In genomic region chr2:196074631-196075030, GRCh38 we compare ENCODE assay signal across 25 cellular contexts. TPM values are rescaled to one million over a fixed set of nuclear protein-coding genes. Genes with fewer than 3 reads are reported as not detected.
"Had no signal": no experiment of that assay in that cellular context is flagged by ENCODE, and none has a peak within 500 bp of the region (broad histone marks: within the 10 kb centered on the region; RNA-seq: fewer than 3 reads in every experiment).

No MANE protein-coding gene starts in this region.

- H3K27ac ChIP-seq: colonic mucosa, esophagus squamous epithelium, gastrocnemius medialis, left lung, pancreas, right lobe of liver, thyroid gland had no signal

- H3K27me3 ChIP-seq: colonic mucosa, esophagus squamous epithelium, gastrocnemius medialis, left lung, pancreas, right lobe of liver, thyroid gland had no signal

- H3K27ac Mint-ChIP-seq: progenitor cell of endocrine pancreas, type B pancreatic cell had no signal

- H3K4me3 ChIP-seq: colonic mucosa, esophagus squamous epithelium, gastrocnemius medialis, left lung, pancreas, right lobe of liver, smooth muscle cell, thyroid gland had no signal

- H3K36me3 ChIP-seq: colonic mucosa, esophagus squamous epithelium, gastrocnemius medialis, left lung, pancreas, right lobe of liver, thyroid gland had no signal

- ATAC-seq: gastrocnemius medialis; left cardiac atrium; left lung; naive thymus-derived CD8-positive, alpha-beta T cell; pancreas; right lobe of liver; stimulated activated naive CD8-positive, alpha-beta T cell treated with anti-CD3 and anti-CD28 coated beads, Interleukin-15, amount 100 ng/mL, for 72 hours had no signal

- H3K4me2 ChIP-seq: smooth muscle cell had no signal

- H3K9me3 ChIP-seq: colonic mucosa, esophagus squamous epithelium, gastrocnemius medialis, left lung, pancreas, right lobe of liver, thyroid gland had no signal

- H3K27me3 Mint-ChIP-seq: dendritic cell treated with granulocyte-macrophage colony-stimulating factor and Interleukin-4, amounts not matched to agents 40 ng/mL and 50 ng/mL, for 4 days; naive thymus-derived CD8-positive, alpha-beta T cell; progenitor cell of endocrine pancreas; stimulated activated naive CD8-positive, alpha-beta T cell treated with anti-CD3 and anti-CD28 coated beads, Interleukin-15, amount 100 ng/mL, for 72 hours; type B pancreatic cell had no signal

- H3K4me3 Mint-ChIP-seq: dendritic cell treated with granulocyte-macrophage colony-stimulating factor and Interleukin-4, amounts not matched to agents 40 ng/mL and 50 ng/mL, for 4 days; naive thymus-derived CD8-positive, alpha-beta T cell; stimulated activated naive CD8-positive, alpha-beta T cell treated with anti-CD3 and anti-CD28 coated beads, Interleukin-15, amount 100 ng/mL, for 72 hours; type B pancreatic cell had no signal

- H3K36me3 Mint-ChIP-seq: naive thymus-derived CD8-positive, alpha-beta T cell; type B pancreatic cell had no signal

- DNase-seq: colonic mucosa; effector CD8-positive, alpha-beta T cell; erythroblast; esophagus squamous epithelium; gastrocnemius medialis; head of caudate nucleus; left cardiac atrium; left lung; mesendoderm; midbrain; naive thymus-derived CD8-positive, alpha-beta T cell; occipital lobe; pancreas; right lobe of liver; stimulated activated CD4-positive, alpha-beta T cell treated with anti-CD3 and anti-CD28 coated beads, Interleukin-12 subunit alpha, Interleukin-12 subunit beta, amount 100 ng/mL, for 4 hours; stimulated activated CD4-positive, alpha-beta T cell treated with anti-CD3 and anti-CD28 coated beads, Interleukin-1b, Interleukin-23, amount 100 ng/mL, for 48 hours; stimulated activated CD4-positive, alpha-beta T cell treated with anti-CD3 and anti-CD28 coated beads, Interleukin-4, amount 100 ng/mL, for 1 hour; stimulated activated CD8-positive, alpha-beta memory T cell treated with anti-CD3 and anti-CD28 coated beads, Interleukin-4, amount 100 ng/mL, for 48 hours; stimulated activated naive CD4-positive, alpha-beta T cell; stimulated activated naive CD8-positive, alpha-beta T cell treated with anti-CD3 and anti-CD28 coated beads, Interleukin-15, amount 100 ng/mL, for 72 hours; thyroid gland had no signal

- H3K9me3 Mint-ChIP-seq: dendritic cell treated with granulocyte-macrophage colony-stimulating factor and Interleukin-4, amounts not matched to agents 40 ng/mL and 50 ng/mL, for 4 days; naive thymus-derived CD8-positive, alpha-beta T cell; stimulated activated naive CD8-positive, alpha-beta T cell treated with anti-CD3 and anti-CD28 coated beads, Interleukin-15, amount 100 ng/mL, for 72 hours; type B pancreatic cell had no signal

- H3K4me1 ChIP-seq: colonic mucosa, esophagus squamous epithelium, gastrocnemius medialis had no signal

RNA-seq across cellular contexts. Expression of gene DNAH7, which starts 6.0 kb away (rescaled TPM):
- total RNA-seq: naive thymus-derived CD8-positive, alpha-beta T cell had no signal
- polyA plus RNA-seq: naive thymus-derived CD8-positive, alpha-beta T cell had no signal
